Comparison of ENCODE assay signal across 1 cellular context in the genomic region with DNA sequence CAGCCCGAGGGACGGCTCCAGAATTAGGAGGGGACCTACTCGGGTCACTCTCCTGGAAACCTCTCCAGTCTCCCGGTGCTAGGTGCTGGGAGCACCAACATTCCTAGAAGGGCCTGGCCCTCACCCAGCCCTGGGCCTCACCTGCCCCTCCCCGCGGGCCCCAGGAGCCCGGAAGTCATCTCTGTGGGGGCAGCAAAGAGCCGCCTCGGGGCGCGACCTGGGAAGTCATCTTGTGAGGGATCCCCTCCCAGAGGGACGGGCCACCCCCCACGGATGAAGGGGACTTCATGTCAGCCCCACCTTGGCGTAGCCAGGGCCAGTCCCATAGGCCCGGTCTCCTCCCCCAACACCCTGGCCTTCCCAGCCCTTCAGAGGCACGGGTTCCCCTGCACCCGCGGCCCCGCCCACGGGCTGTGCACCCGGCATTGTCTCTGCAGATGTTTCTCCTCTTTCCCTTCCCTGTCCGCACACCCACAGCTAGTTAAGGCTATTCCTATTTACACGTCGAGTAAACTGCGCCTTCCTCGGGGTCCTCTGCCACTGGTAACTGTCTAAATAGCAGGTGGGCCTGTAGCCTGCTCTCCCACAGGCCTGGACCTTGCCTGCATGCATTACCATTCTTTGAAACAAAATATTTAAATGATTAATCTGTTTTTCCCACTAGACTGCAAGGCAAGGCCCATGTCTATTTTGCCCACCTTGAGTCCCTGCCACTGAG.
TF ChIP-seq lines count a peak whose summit lies in the region.

No MANE protein-coding gene starts in this region.

TF ChIP-seq in HepG2, 621 proteins besides CTCF, POLR2A, EP300 and RAD21 (continued from another document and continues in another):
- TF ChIP-seq ZBTB25 (CRISPR knock-in tag; IDR thresholded peaks at IDR 0.05) (no peak), ZNF446 (CRISPR knock-in tag; IDR thresholded peaks at IDR 0.05) (0 out of 2 replicates have a peak, but pooled peaks have one; percentile 20), SETDB1 (CRISPR knock-in tag; IDR thresholded peaks at IDR 0.05; ENCODE audit: borderline replicate concordance) (no peak), ZNF121 (CRISPR knock-in tag; IDR thresholded peaks at IDR 0.05) (no peak), KDM5A (IDR thresholded peaks at IDR 0.05; ENCODE audit: borderline replicate concordance, low read length) (0 out of 2 replicates have a peak, but pooled peaks have one; percentile 9), FOXK1 (CRISPR knock-in tag; IDR thresholded peaks at IDR 0.05; ENCODE audit: borderline replicate concordance, low read depth) (no peak; the same call in 1 of the 2 replicates), SP5 (CRISPR knock-in tag; IDR thresholded peaks at IDR 0.05; ENCODE audit: borderline replicate concordance, low read depth) (peak; percentile 98), FOSL1 (CRISPR knock-in tag; IDR thresholded peaks at IDR 0.05; ENCODE audit: borderline replicate concordance) (no peak), ZNF354B (CRISPR knock-in tag; IDR thresholded peaks at IDR 0.05) (no peak; the same call in 1 of the 2 replicates), ZFP90 (CRISPR knock-in tag; IDR thresholded peaks at IDR 0.05; ENCODE audit: borderline replicate concordance) (no peak; the same call in 1 of the 2 replicates), SOX13 (IDR thresholded peaks at IDR 0.05) (no peak; the same call in none of the 2 replicates), SOX13 (CRISPR knock-in tag; conservative IDR thresholded peaks at IDR 0.05 in 1 of 2, IDR thresholded peaks at IDR 0.05 in 1 of 2) (peak in 1 of 2 experiments; percentile 64; a peak in 1 of 4 replicates), KDM3A (CRISPR knock-in tag; IDR thresholded peaks at IDR 0.05; ENCODE audit: low read depth) (peak; percentile 79; the same call in 1 of the 2 replicates), SATB2 (CRISPR knock-in tag; IDR thresholded peaks at IDR 0.05) (no peak), MAFG (CRISPR knock-in tag; IDR thresholded peaks at IDR 0.05) (no peak), BRCA1 (CRISPR knock-in tag; IDR thresholded peaks at IDR 0.05) (no peak), LCORL (IDR thresholded peaks at IDR 0.05) (no peak), LCORL (CRISPR knock-in tag; IDR thresholded peaks at IDR 0.05) (peak; percentile 20), ZSCAN9 (CRISPR knock-in tag; IDR thresholded peaks at IDR 0.05; ENCODE audit: borderline replicate concordance) (no peak), E2F1 (CRISPR knock-in tag; IDR thresholded peaks at IDR 0.05) (no peak), ZNF564 (CRISPR knock-in tag; IDR thresholded peaks at IDR 0.05) (peak; percentile 92), MLLT10 (CRISPR knock-in tag; IDR thresholded peaks at IDR 0.05) (no peak), CENPX (CRISPR knock-in tag; IDR thresholded peaks at IDR 0.05) (no peak), POLR2AphosphoS2 (IDR thresholded peaks at IDR 0.05; ENCODE audit: low read depth, low read length) (no peak), KLF11 (CRISPR knock-in tag; IDR thresholded peaks at IDR 0.05) (no peak), ZNF274 (CRISPR knock-in tag; IDR thresholded peaks at IDR 0.05) (0 out of 2 replicates have a peak, but pooled peaks have one; percentile 75), RORA (CRISPR knock-in tag; IDR thresholded peaks at IDR 0.05) (no peak), ZBTB8A (CRISPR knock-in tag; IDR thresholded peaks at IDR 0.05; ENCODE audit: borderline replicate concordance, low read depth) (no peak), ZNF761 (CRISPR knock-in tag; conservative IDR thresholded peaks at IDR 0.05) (no peak; the same call in 1 of the 2 replicates), ZNF768 (CRISPR knock-in tag; IDR thresholded peaks at IDR 0.05) (no peak; the same call in 1 of the 2 replicates), ZFYVE20 (CRISPR knock-in tag; IDR thresholded peaks at IDR 0.05; ENCODE audit: borderline replicate concordance, low read depth) (no peak), HNF4G (IDR thresholded peaks at IDR 0.05; ENCODE audit: borderline replicate concordance, low read depth, low read length) (0 out of 2 replicates have a peak, but pooled peaks have one; percentile 43), HNF4G (CRISPR knock-in tag; IDR thresholded peaks at IDR 0.05; ENCODE audit: borderline replicate concordance, low read depth) (no peak), MYNN (CRISPR knock-in tag; IDR thresholded peaks at IDR 0.05; ENCODE audit: low read depth) (no peak), CEBPG (CRISPR knock-in tag; IDR thresholded peaks at IDR 0.05) (peak; percentile 42; the same call in 1 of the 2 replicates), JUN (CRISPR knock-in tag; IDR thresholded peaks at IDR 0.05) (no peak), ZKSCAN5 (CRISPR knock-in tag; IDR thresholded peaks at IDR 0.05) (no peak), ARID2 (CRISPR knock-in tag; IDR thresholded peaks at IDR 0.05; ENCODE audit: borderline replicate concordance) (0 out of 2 replicates have a peak, but pooled peaks have one; percentile 4), TAF15 (IDR thresholded peaks at IDR 0.05; ENCODE audit: low read depth, low read length, poor library complexity, severe bottlenecking) (peak; percentile 77), ZNF225 (CRISPR knock-in tag; IDR thresholded peaks at IDR 0.05) (no peak), SNAPC2 (CRISPR knock-in tag; IDR thresholded peaks at IDR 0.05) (peak; percentile 52; the same call in 1 of the 2 replicates), SP4 (CRISPR knock-in tag; IDR thresholded peaks at IDR 0.05) (no peak; the same call in 1 of the 2 replicates), SALL1 (CRISPR knock-in tag; IDR thresholded peaks at IDR 0.05) (peak; percentile 84), RXRA (CRISPR knock-in tag; IDR thresholded peaks at IDR 0.05) (peak; percentile 91), ZNF781 (CRISPR knock-in tag; IDR thresholded peaks at IDR 0.05; ENCODE audit: borderline replicate concordance, not compliant biosample characterization) (peak; percentile 25), SRF (IDR thresholded peaks at IDR 0.05; ENCODE audit: low read depth, low read length) (no peak), RFXAP (CRISPR knock-in tag; IDR thresholded peaks at IDR 0.05; ENCODE audit: borderline replicate concordance) (no peak), GABPA (IDR thresholded peaks at IDR 0.05; ENCODE audit: low read depth, low read length) (no peak), GABPA (CRISPR knock-in tag; IDR thresholded peaks at IDR 0.05; ENCODE audit: low read depth) (peak; percentile 87)
- TF ChIP-seq, protein P1, sequence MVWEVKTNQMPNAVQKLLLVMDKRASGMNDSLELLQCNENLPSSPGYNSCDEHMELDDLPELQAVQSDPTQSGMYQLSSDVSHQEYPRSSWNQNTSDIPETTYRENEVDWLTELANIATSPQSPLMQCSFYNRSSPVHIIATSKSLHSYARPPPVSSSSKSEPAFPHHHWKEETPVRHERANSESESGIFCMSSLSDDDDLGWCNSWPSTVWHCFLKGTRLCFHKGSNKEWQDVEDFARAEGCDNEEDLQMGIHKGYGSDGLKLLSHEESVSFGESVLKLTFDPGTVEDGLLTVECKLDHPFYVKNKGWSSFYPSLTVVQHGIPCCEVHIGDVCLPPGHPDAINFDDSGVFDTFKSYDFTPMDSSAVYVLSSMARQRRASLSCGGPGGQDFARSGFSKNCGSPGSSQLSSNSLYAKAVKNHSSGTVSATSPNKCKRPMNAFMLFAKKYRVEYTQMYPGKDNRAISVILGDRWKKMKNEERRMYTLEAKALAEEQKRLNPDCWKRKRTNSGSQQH (CRISPR knock-in tag; IDR thresholded peaks at IDR 0.05; ENCODE audit: low read depth) = no peak; the same call in 1 of the 2 replicates
- TF ChIP-seq, protein P2, sequence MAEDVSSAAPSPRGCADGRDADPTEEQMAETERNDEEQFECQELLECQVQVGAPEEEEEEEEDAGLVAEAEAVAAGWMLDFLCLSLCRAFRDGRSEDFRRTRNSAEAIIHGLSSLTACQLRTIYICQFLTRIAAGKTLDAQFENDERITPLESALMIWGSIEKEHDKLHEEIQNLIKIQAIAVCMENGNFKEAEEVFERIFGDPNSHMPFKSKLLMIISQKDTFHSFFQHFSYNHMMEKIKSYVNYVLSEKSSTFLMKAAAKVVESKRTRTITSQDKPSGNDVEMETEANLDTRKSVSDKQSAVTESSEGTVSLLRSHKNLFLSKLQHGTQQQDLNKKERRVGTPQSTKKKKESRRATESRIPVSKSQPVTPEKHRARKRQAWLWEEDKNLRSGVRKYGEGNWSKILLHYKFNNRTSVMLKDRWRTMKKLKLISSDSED (CRISPR knock-in tag; IDR thresholded peaks at IDR 0.05) = no peak; the same call in 1 of the 2 replicates
- TF ChIP-seq, protein P3, sequence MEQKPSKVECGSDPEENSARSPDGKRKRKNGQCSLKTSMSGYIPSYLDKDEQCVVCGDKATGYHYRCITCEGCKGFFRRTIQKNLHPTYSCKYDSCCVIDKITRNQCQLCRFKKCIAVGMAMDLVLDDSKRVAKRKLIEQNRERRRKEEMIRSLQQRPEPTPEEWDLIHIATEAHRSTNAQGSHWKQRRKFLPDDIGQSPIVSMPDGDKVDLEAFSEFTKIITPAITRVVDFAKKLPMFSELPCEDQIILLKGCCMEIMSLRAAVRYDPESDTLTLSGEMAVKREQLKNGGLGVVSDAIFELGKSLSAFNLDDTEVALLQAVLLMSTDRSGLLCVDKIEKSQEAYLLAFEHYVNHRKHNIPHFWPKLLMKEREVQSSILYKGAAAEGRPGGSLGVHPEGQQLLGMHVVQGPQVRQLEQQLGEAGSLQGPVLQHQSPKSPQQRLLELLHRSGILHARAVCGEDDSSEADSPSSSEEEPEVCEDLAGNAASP (CRISPR knock-in tag; IDR thresholded peaks at IDR 0.05; ENCODE audit: borderline replicate concordance) = peak; percentile 69; the same call in 1 of the 2 replicates
- TF ChIP-seq, protein P4, sequence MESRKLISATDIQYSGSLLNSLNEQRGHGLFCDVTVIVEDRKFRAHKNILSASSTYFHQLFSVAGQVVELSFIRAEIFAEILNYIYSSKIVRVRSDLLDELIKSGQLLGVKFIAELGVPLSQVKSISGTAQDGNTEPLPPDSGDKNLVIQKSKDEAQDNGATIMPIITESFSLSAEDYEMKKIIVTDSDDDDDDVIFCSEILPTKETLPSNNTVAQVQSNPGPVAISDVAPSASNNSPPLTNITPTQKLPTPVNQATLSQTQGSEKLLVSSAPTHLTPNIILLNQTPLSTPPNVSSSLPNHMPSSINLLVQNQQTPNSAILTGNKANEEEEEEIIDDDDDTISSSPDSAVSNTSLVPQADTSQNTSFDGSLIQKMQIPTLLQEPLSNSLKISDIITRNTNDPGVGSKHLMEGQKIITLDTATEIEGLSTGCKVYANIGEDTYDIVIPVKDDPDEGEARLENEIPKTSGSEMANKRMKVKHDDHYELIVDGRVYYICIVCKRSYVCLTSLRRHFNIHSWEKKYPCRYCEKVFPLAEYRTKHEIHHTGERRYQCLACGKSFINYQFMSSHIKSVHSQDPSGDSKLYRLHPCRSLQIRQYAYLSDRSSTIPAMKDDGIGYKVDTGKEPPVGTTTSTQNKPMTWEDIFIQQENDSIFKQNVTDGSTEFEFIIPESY (CRISPR knock-in tag; IDR thresholded peaks at IDR 0.05) = peak; percentile 3; the same call in 1 of the 2 replicates
- TF ChIP-seq, protein P5, sequence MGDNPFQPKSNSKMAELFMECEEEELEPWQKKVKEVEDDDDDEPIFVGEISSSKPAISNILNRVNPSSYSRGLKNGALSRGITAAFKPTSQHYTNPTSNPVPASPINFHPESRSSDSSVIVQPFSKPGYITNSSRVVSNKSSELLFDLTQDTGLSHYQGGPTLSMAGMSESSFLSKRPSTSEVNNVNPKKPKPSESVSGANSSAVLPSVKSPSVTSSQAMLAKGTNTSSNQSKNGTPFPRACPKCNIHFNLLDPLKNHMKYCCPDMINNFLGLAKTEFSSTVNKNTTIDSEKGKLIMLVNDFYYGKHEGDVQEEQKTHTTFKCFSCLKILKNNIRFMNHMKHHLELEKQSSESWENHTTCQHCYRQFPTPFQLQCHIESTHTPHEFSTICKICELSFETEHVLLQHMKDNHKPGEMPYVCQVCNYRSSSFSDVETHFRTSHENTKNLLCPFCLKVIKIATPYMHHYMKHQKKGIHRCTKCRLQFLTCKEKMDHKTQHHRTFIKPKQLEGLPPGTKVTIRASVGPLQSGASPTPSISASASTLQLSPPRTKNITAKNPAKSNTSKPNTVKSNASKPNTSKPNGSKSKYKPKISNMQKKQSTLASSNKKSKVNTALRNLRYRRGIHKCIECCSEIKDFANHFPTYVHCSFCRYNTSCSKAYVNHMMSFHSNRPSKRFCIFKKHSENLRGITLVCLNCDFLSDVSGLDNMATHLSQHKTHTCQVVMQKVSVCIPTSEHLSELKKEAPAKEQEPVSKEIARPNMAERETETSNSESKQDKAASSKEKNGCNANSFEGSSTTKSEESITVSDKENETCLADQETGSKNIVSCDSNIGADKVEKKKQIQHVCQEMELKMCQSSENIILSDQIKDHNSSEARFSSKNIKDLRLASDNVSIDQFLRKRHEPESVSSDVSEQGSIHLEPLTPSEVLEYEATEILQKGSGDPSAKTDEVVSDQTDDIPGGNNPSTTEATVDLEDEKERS (CRISPR knock-in tag; IDR thresholded peaks at IDR 0.05) = no peak
- TF ChIP-seq, protein P6, sequence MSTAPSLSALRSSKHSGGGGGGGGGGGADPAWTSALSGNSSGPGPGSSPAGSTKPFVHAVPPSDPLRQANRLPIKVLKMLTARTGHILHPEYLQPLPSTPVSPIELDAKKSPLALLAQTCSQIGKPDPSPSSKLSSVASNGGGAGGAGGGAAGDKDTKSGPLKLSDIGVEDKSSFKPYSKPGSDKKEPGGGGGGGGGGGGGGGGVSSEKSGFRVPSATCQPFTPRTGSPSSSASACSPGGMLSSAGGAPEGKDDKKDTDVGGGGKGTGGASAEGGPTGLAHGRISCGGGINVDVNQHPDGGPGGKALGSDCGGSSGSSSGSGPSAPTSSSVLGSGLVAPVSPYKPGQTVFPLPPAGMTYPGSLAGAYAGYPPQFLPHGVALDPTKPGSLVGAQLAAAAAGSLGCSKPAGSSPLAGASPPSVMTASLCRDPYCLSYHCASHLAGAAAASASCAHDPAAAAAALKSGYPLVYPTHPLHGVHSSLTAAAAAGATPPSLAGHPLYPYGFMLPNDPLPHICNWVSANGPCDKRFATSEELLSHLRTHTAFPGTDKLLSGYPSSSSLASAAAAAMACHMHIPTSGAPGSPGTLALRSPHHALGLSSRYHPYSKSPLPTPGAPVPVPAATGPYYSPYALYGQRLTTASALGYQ (CRISPR knock-in tag; IDR thresholded peaks at IDR 0.05) = peak; percentile 82; the same call in 1 of the 2 replicates
- TF ChIP-seq, protein P7, sequence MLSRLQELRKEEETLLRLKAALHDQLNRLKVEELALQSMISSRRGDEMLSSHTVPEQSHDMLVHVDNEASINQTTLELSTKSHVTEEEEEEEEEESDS (CRISPR knock-in tag; IDR thresholded peaks at IDR 0.05; ENCODE audit: borderline replicate concordance) = no peak
